1 cellular context compared by ENCODE assay signal in genomic region chr11:809287-810039, GRCh38.
TF ChIP-seq lines count a peak whose summit lies in the region.

Gene RPLP2, plus strand, starts transcription at chr11:809967. Its CDS starts 268 bp downstream, at chr11:810235.

TF ChIP-seq in GM12878, 131 proteins besides CTCF, POLR2A, EP300 and RAD21 (continued from another document and continues in another):
- TF ChIP-seq, protein P1, sequence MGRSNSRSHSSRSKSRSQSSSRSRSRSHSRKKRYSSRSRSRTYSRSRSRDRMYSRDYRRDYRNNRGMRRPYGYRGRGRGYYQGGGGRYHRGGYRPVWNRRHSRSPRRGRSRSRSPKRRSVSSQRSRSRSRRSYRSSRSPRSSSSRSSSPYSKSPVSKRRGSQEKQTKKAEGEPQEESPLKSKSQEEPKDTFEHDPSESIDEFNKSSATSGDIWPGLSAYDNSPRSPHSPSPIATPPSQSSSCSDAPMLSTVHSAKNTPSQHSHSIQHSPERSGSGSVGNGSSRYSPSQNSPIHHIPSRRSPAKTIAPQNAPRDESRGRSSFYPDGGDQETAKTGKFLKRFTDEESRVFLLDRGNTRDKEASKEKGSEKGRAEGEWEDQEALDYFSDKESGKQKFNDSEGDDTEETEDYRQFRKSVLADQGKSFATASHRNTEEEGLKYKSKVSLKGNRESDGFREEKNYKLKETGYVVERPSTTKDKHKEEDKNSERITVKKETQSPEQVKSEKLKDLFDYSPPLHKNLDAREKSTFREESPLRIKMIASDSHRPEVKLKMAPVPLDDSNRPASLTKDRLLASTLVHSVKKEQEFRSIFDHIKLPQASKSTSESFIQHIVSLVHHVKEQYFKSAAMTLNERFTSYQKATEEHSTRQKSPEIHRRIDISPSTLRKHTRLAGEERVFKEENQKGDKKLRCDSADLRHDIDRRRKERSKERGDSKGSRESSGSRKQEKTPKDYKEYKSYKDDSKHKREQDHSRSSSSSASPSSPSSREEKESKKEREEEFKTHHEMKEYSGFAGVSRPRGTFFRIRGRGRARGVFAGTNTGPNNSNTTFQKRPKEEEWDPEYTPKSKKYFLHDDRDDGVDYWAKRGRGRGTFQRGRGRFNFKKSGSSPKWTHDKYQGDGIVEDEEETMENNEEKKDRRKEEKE (IDR thresholded peaks at IDR 0.05) = no peak
- TF ChIP-seq, protein P2, sequence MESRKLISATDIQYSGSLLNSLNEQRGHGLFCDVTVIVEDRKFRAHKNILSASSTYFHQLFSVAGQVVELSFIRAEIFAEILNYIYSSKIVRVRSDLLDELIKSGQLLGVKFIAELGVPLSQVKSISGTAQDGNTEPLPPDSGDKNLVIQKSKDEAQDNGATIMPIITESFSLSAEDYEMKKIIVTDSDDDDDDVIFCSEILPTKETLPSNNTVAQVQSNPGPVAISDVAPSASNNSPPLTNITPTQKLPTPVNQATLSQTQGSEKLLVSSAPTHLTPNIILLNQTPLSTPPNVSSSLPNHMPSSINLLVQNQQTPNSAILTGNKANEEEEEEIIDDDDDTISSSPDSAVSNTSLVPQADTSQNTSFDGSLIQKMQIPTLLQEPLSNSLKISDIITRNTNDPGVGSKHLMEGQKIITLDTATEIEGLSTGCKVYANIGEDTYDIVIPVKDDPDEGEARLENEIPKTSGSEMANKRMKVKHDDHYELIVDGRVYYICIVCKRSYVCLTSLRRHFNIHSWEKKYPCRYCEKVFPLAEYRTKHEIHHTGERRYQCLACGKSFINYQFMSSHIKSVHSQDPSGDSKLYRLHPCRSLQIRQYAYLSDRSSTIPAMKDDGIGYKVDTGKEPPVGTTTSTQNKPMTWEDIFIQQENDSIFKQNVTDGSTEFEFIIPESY (IDR thresholded peaks at IDR 0.05) = no peak
- TF ChIP-seq FOXM1 (IDR thresholded peaks at IDR 0.05; ENCODE audit: low read depth, low read length) (no peak), SP1 (IDR thresholded peaks at IDR 0.05; ENCODE audit: low read depth, low read length) (peak; percentile 80), CREB1 (IDR thresholded peaks at IDR 0.05; ENCODE audit: low read depth) (peak; percentile 99), SREBF2 (IDR thresholded peaks at IDR 0.05; ENCODE audit: low read length) (no peak), PML (IDR thresholded peaks at IDR 0.05; ENCODE audit: low read length) (peak; percentile 84), FOS (IDR thresholded peaks at IDR 0.05; ENCODE audit: borderline replicate concordance, extremely low read depth, insufficient read length) (no peak), RFX5 (IDR thresholded peaks at IDR 0.05; ENCODE audit: low read depth, low read length) (no peak; the same call in 1 of the 2 replicates), SMARCA5 (IDR thresholded peaks at IDR 0.05) (0 out of 2 replicates have a peak, but pooled peaks have one; percentile 69), USF2 (IDR thresholded peaks at IDR 0.05; ENCODE audit: borderline replicate concordance, low read depth, low read length) (no peak; the same call in 1 of the 2 replicates), GATAD2B (conservative IDR thresholded peaks at IDR 0.05; ENCODE audit: low read depth) (peak; percentile 81), ATF3 (IDR thresholded peaks at IDR 0.05; ENCODE audit: borderline replicate concordance, extremely low read depth, low read depth, low read length) (peak; percentile 91), ETV6 (conservative IDR thresholded peaks at IDR 0.05 in 1 of 2, IDR thresholded peaks at IDR 0.05 in 1 of 2; ENCODE audit: borderline replicate concordance in 1 of 2, low read depth in 1 of 2) (no peak), STAT3 (IDR thresholded peaks at IDR 0.05; ENCODE audit: low read depth, low read length) (no peak), RUNX3 (IDR thresholded peaks at IDR 0.05; ENCODE audit: low read length) (peak; percentile 73), KDM1A (IDR thresholded peaks at IDR 0.05; ENCODE audit: borderline replicate concordance) (no peak), ZZZ3 (IDR thresholded peaks at IDR 0.05; ENCODE audit: control insufficient read depth, insufficient read length, low read depth) (no peak), NFYA (IDR thresholded peaks at IDR 0.05; ENCODE audit: borderline replicate concordance, low read depth, low read length) (no peak), TCF12 (IDR thresholded peaks at IDR 0.05; ENCODE audit: low read depth, low read length) (peak; percentile 48; the same call in 1 of the 2 replicates), RAD51 (IDR thresholded peaks at IDR 0.05) (no peak), JUNB (IDR thresholded peaks at IDR 0.05) (no peak), KLF5 (IDR thresholded peaks at IDR 0.05; ENCODE audit: partially characterized antibody) (no peak), HCFC1 (IDR thresholded peaks at IDR 0.05; ENCODE audit: low read length) (peak; percentile 83), MTA3 (IDR thresholded peaks at IDR 0.05; ENCODE audit: borderline replicate concordance, low read length) (no peak), ZNF384 (IDR thresholded peaks at IDR 0.05; ENCODE audit: borderline replicate concordance, low read depth, low read length) (no peak), RBBP5 (conservative IDR thresholded peaks at IDR 0.05) (no peak), ZNF207 (IDR thresholded peaks at IDR 0.05; ENCODE audit: borderline replicate concordance) (peak; percentile 67; the same call in 1 of the 2 replicates), IRF4 (IDR thresholded peaks at IDR 0.05; ENCODE audit: low read depth, low read length) (0 out of 2 replicates have a peak, but pooled peaks have one; percentile 40), ZSCAN29 (IDR thresholded peaks at IDR 0.05) (no peak), ZBTB4 (CRISPR knock-in tag; IDR thresholded peaks at IDR 0.05) (no peak), ZBTB11 (CRISPR knock-in tag; IDR thresholded peaks at IDR 0.05) (no peak; the same call in 1 of the 2 replicates), FOXK2 (IDR thresholded peaks at IDR 0.05) (0 out of 2 replicates have a peak, but pooled peaks have one; percentile 50), CHD4 (IDR thresholded peaks at IDR 0.05) (no peak), ESRRA (IDR thresholded peaks at IDR 0.05; ENCODE audit: low read length) (peak; percentile 70; the same call in 1 of the 2 replicates)
- TF ChIP-seq, protein P3, sequence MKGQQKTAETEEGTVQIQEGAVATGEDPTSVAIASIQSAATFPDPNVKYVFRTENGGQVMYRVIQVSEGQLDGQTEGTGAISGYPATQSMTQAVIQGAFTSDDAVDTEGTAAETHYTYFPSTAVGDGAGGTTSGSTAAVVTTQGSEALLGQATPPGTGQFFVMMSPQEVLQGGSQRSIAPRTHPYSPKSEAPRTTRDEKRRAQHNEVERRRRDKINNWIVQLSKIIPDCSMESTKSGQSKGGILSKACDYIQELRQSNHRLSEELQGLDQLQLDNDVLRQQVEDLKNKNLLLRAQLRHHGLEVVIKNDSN (IDR thresholded peaks at IDR 0.05; ENCODE audit: borderline replicate concordance, extremely low read length, insufficient read depth, low read depth, low read length) = no peak
- TF ChIP-seq, protein P4, sequence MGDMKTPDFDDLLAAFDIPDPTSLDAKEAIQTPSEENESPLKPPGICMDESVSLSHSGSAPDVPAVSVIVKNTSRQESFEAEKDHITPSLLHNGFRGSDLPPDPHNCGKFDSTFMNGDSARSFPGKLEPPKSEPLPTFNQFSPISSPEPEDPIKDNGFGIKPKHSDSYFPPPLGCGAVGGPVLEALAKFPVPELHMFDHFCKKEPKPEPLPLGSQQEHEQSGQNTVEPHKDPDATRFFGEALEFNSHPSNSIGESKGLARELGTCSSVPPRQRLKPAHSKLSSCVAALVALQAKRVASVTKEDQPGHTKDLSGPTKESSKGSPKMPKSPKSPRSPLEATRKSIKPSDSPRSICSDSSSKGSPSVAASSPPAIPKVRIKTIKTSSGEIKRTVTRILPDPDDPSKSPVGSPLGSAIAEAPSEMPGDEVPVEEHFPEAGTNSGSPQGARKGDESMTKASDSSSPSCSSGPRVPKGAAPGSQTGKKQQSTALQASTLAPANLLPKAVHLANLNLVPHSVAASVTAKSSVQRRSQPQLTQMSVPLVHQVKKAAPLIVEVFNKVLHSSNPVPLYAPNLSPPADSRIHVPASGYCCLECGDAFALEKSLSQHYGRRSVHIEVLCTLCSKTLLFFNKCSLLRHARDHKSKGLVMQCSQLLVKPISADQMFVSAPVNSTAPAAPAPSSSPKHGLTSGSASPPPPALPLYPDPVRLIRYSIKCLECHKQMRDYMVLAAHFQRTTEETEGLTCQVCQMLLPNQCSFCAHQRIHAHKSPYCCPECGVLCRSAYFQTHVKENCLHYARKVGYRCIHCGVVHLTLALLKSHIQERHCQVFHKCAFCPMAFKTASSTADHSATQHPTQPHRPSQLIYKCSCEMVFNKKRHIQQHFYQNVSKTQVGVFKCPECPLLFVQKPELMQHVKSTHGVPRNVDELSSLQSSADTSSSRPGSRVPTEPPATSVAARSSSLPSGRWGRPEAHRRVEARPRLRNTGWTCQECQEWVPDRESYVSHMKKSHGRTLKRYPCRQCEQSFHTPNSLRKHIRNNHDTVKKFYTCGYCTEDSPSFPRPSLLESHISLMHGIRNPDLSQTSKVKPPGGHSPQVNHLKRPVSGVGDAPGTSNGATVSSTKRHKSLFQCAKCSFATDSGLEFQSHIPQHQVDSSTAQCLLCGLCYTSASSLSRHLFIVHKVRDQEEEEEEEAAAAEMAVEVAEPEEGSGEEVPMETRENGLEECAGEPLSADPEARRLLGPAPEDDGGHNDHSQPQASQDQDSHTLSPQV (IDR thresholded peaks at IDR 0.05) = no peak
- TF ChIP-seq, protein P5, sequence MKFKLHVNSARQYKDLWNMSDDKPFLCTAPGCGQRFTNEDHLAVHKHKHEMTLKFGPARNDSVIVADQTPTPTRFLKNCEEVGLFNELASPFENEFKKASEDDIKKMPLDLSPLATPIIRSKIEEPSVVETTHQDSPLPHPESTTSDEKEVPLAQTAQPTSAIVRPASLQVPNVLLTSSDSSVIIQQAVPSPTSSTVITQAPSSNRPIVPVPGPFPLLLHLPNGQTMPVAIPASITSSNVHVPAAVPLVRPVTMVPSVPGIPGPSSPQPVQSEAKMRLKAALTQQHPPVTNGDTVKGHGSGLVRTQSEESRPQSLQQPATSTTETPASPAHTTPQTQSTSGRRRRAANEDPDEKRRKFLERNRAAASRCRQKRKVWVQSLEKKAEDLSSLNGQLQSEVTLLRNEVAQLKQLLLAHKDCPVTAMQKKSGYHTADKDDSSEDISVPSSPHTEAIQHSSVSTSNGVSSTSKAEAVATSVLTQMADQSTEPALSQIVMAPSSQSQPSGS (IDR thresholded peaks at IDR 0.05; ENCODE audit: low read length) = no peak
- TF ChIP-seq, protein P6, sequence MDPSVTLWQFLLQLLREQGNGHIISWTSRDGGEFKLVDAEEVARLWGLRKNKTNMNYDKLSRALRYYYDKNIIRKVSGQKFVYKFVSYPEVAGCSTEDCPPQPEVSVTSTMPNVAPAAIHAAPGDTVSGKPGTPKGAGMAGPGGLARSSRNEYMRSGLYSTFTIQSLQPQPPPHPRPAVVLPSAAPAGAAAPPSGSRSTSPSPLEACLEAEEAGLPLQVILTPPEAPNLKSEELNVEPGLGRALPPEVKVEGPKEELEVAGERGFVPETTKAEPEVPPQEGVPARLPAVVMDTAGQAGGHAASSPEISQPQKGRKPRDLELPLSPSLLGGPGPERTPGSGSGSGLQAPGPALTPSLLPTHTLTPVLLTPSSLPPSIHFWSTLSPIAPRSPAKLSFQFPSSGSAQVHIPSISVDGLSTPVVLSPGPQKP (IDR thresholded peaks at IDR 0.05; ENCODE audit: low read depth, low read length) = peak; percentile 91
